In genomic region chr1:9672444-9672843, GRCh38 we compare ENCODE assay signal across 1 cellular context.
TF ChIP-seq lines count a peak whose summit lies in the region.

No MANE protein-coding gene starts in this region.

TF ChIP-seq in K562, 482 proteins besides CTCF, POLR2A, EP300 and RAD21:
- peak; percentile 65 for TF ChIP-seq ZNF121 (CRISPR knock-in tag; conservative IDR thresholded peaks at IDR 0.05)
- TF ChIP-seq FOXP1 (CRISPR knock-in tag; IDR thresholded peaks at IDR 0.05), result no peak
